ENCODE assay signal across 9 cellular contexts in the genomic region with DNA sequence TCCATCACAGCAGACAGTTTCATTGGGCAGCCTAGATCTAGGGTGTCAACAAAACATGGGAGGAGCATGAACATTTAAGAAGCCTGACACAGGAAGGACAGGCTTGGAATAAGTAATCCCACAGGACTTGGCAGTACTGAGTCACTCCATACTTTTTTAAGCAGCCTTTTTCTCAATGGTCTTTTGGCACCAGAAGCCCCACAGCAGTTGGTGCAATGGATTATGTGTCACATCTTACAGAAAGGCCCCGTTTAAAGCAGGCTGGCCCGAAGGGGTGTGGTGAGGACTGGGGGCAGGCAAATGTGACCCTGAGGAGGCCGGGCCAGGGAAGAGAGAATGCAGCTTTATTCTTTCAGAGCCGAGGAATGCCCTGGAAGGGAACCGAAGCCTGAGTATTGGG. TPM values are rescaled to one million over a fixed set of nuclear protein-coding genes. Genes with fewer than 3 reads are reported as not detected.
DNase-seq lines count a peak whose midpoint lies in the region; ATAC-seq and TF ChIP-seq lines count a peak whose summit lies in the region.
"Had no signal": no experiment of that assay in that cellular context is flagged by ENCODE, and none has a peak within 500 bp of the region (broad histone marks: within the 10 kb centered on the region; RNA-seq: fewer than 3 reads in every experiment).

No MANE protein-coding gene starts in this region.

- DNase-seq in LoVo (ENCODE audit: low spot score): peak; percentile 62
- peak; percentile 59 for DNase-seq in dedifferentiated amniotic fluid mesenchymal stem cell (ENCODE audit: extremely low spot score)
- no peak for DNase-seq in lung (ENCODE audit: low spot score)
- DNase-seq in upper lobe of left lung: no peak
- DNase-seq in NCI-H2029 treated with DMSO at 0.1 percent for 48 hours (lab: John Stamatoyannopoulos, UW): no peak
- DNase-seq in activated T-cell treated with anti-CD3 and anti-CD28 coated beads, Interleukin-2, amount 50 U/mL, for 72 hours: no peak
- no peak for DNase-seq in effector CD4-positive, alpha-beta T cell
- no peak for DNase-seq in cerebellar nuclear complex (lab: John Stamatoyannopoulos, UW)
- DNase-seq: activated CD8-positive, alpha-beta memory T cell treated with anti-CD3 and anti-CD28 coated beads for 24 hours had no signal

- no peak for TF ChIP-seq EP300 in upper lobe of left lung (IDR thresholded peaks at IDR 0.05)

- no peak overlapping the region for H3K4me3 Mint-ChIP-seq in activated T-cell treated with anti-CD3 and anti-CD28 coated beads, Interleukin-2, amount 50 U/mL, for 72 hours

- ATAC-seq in lung (ENCODE audit: insufficient read depth, low FRiP score) (no peak), upper lobe of left lung (ENCODE audit: low FRiP score in 2 of 2) (peak; percentile 22 to 74)
- ATAC-seq in activated T-cell treated with anti-CD3 and anti-CD28 coated beads, Interleukin-2, amount 50 U/mL, for 72 hours (replicated peaks in 1 of 2): no peak

- H3K9me3 ChIP-seq in lung (ENCODE audit: control insufficient read depth in 2 of 2, insufficient read depth in 1 of 2, low read length in 1 of 2) (no peaks in the 10 kb centered on the region), upper lobe of left lung (no peaks in the 10 kb centered on the region)

- no peak overlapping the region for H3K27ac Mint-ChIP-seq in activated T-cell treated with anti-CD3 and anti-CD28 coated beads, Interleukin-2, amount 50 U/mL, for 72 hours

- H3K27ac ChIP-seq in lung (ENCODE audit: low read depth in 1 of 2, low read length in 1 of 2) (peak overlapping the region; percentile 74 to 75), upper lobe of left lung (peak overlapping the region; percentile 6 to 68 (median 42))

- no peaks in the 10 kb centered on the region for H3K36me3 Mint-ChIP-seq in activated T-cell treated with anti-CD3 and anti-CD28 coated beads, Interleukin-2, amount 50 U/mL, for 72 hours (ENCODE audit: insufficient read depth in 2 of 2)

- no peaks in the 10 kb centered on the region for H3K4me1 Mint-ChIP-seq in activated T-cell treated with anti-CD3 and anti-CD28 coated beads, Interleukin-2, amount 50 U/mL, for 72 hours (ENCODE audit: low read depth)

- peaks cover 0 to 1% of the 10 kb centered on the region in 2 donors for H3K36me3 ChIP-seq in lung (ENCODE audit: control insufficient read depth in 2 of 2, insufficient read depth in 2 of 2, low read length in 2 of 2)
- H3K36me3 ChIP-seq in upper lobe of left lung: no peaks in the 10 kb centered on the region

- TF ChIP-seq POLR2A in upper lobe of left lung (IDR thresholded peaks at IDR 0.05): no peak

- H3K4me3 ChIP-seq in lung (no peak overlapping the region), upper lobe of left lung (no peak overlapping the region)

- H3K9me3 Mint-ChIP-seq in activated T-cell treated with anti-CD3 and anti-CD28 coated beads, Interleukin-2, amount 50 U/mL, for 72 hours: no peaks in the 10 kb centered on the region

- peaks cover 17 to 34% of the 10 kb centered on the region in 2 donors for H3K4me1 ChIP-seq in lung (ENCODE audit: control insufficient read depth in 2 of 2, insufficient read depth in 2 of 2, low read length in 2 of 2)
- peaks cover 33 to 48% (median 43%) of the 10 kb centered on the region in 4 donors for H3K4me1 ChIP-seq in upper lobe of left lung

- H3K27me3 ChIP-seq in lung (ENCODE audit: control insufficient read depth, insufficient read depth) (no peaks in the 10 kb centered on the region), upper lobe of left lung (no peaks in the 10 kb centered on the region)

- TF ChIP-seq CTCF in lung (IDR thresholded peaks at IDR 0.05; ENCODE audit: control extremely low read depth, extremely low read depth) (no peak), upper lobe of left lung (IDR thresholded peaks at IDR 0.05) (no peak)

- H3K27me3 Mint-ChIP-seq in activated T-cell treated with anti-CD3 and anti-CD28 coated beads, Interleukin-2, amount 50 U/mL, for 72 hours (ENCODE audit: low read depth): no peaks in the 10 kb centered on the region

- WGBS in lung, 2 donors: 38 to 61% methylated on average over 5 of the region's 5 CpGs
- 42 to 52% methylated on average over 5 of the region's 5 CpGs for WGBS in upper lobe of left lung, 2 donors

RNA-seq across cellular contexts. Expression of a gene that starts 26.6 kb away (rescaled TPM):
- total RNA-seq in lung: 100 to 1,000 TPM; 431 to 715 TPM
- polyA plus RNA-seq in lung: 100 to 1,000 TPM in 1 of 2 donors, 10 to 100 TPM in 1; 89.4 to 120 TPM
- 100 to 1,000 TPM; 449 to 911 (median 654) TPM for total RNA-seq in upper lobe of left lung
- total RNA-seq in activated T-cell treated with anti-CD3 and anti-CD28 coated beads, Interleukin-2, amount 50 U/mL, for 72 hours: 100 to 1,000 TPM; 120 to 136 TPM

Comparison
In these comparisons a context has a peak if more than half of its experiments do, and no peak if none do; other contexts are left out.
1. DNase-seq: peak in LoVo (single experiment) and dedifferentiated amniotic fluid mesenchymal stem cell (single experiment); none in lung (single experiment), upper lobe of left lung (0 of 2), NCI-H2029 treated with DMSO at 0.1 percent for 48 hours (single experiment), activated T-cell treated with anti-CD3 and anti-CD28 coated beads, Interleukin-2, amount 50 U/mL, for 72 hours (0 of 2), effector CD4-positive, alpha-beta T cell (single experiment) and cerebellar nuclear complex (0 of 2).
2. ATAC-seq: peak in upper lobe of left lung (2 of 2); none in lung (single experiment) and activated T-cell treated with anti-CD3 and anti-CD28 coated beads, Interleukin-2, amount 50 U/mL, for 72 hours (0 of 2).